In genomic region chr1:29033829-29034466, GRCh38 we compare ENCODE assay signal across 9 cellular contexts.
A peak's percentile ranks its signal among the peaks of the same experiment; 100 is the strongest.
DNase-seq lines count a peak whose midpoint lies in the region; ATAC-seq, FAIRE-seq and TF ChIP-seq lines count a peak whose summit lies in the region.
"Had no signal": no experiment of that assay in that cellular context is flagged by ENCODE, and none has a peak within 500 bp of the region (broad histone marks: within the 10 kb centered on the region; RNA-seq: fewer than 3 reads in every experiment).

No MANE protein-coding gene starts in this region.

- no peak overlapping the region for H3K4me3 Mint-ChIP-seq in naive thymus-derived CD8-positive, alpha-beta T cell
- H3K4me3 Mint-ChIP-seq: T-helper 1 cell treated with Interleukin-12 subunit alpha and Interleukin-12 subunit beta and Interleukin-4 antibody, amounts not matched to agents 30 μg/mL and 1 μg/mL, for 36 hours had no signal

- H3K4me1 Mint-ChIP-seq in naive thymus-derived CD8-positive, alpha-beta T cell, result no peaks in the 10 kb centered on the region

- peak; percentile 26 for DNase-seq in DMS79 (lab: John Stamatoyannopoulos, UW)
- DNase-seq in KG1 (lab: John Stamatoyannopoulos, UW), result peak; percentile 14
- DNase-seq in RCC 7860 (ENCODE audit: low spot score), result peak; percentile 55
- peak; percentile 59 for DNase-seq in epithelial cell of esophagus (ENCODE audit: low read depth)
- DNase-seq in naive thymus-derived CD8-positive, alpha-beta T cell, result peak in 3 of 10 donors; percentile 37 to 45 (median 40)
- no peak for DNase-seq in stimulated activated CD4-positive, alpha-beta T cell treated with anti-CD3 and anti-CD28 coated beads, Interleukin-1b, Interleukin-23, amount 100 ng/mL, for 48 hours
- DNase-seq in GDM1 (lab: John Stamatoyannopoulos, UW), result no peak
- no peak for DNase-seq in activated CD8-positive, alpha-beta memory T cell treated with anti-CD3 and anti-CD28 coated beads, Interleukin-2, amount 50 U/mL, for 4 hours

- POLR2A ChIA-PET in naive thymus-derived CD8-positive, alpha-beta T cell (lab: Charles Lee), result interaction anchor here (0.7 to 1.7 kb wide), 3 partner anchors 12 to 150 kb away, joined by 3 to 5 read pairs (median 4); partner anchors contain the start of gene EPB41

- H3K9me3 Mint-ChIP-seq in naive thymus-derived CD8-positive, alpha-beta T cell, result no peaks in the 10 kb centered on the region
- H3K9me3 Mint-ChIP-seq: T-helper 1 cell treated with Interleukin-12 subunit alpha and Interleukin-12 subunit beta and Interleukin-4 antibody, amounts not matched to agents 30 μg/mL and 1 μg/mL, for 36 hours had no signal

- peak overlapping the region in 4 of 10 donors; percentile 17 to 45 (median 34) for H3K27ac Mint-ChIP-seq in naive thymus-derived CD8-positive, alpha-beta T cell
- H3K27ac Mint-ChIP-seq: T-helper 1 cell treated with Interleukin-12 subunit alpha and Interleukin-12 subunit beta and Interleukin-4 antibody, amounts not matched to agents 30 μg/mL and 1 μg/mL, for 36 hours had no signal

- peak; percentile 82 for FAIRE-seq in RCC 7860 (lab: Jason Lieb, UNC)

- TF ChIP-seq CTCF in epithelial cell of esophagus (IDR thresholded peaks at IDR 0.05; ENCODE audit: insufficient read depth, low read depth, low read length, missing control alignments), result peak; percentile 59

- peak; percentile 40 to 65 for ATAC-seq in naive thymus-derived CD8-positive, alpha-beta T cell

- no peaks in the 10 kb centered on the region for H3K27me3 Mint-ChIP-seq in naive thymus-derived CD8-positive, alpha-beta T cell

- peaks cover 0 to 88% (median 18%) of the 10 kb centered on the region in 3 donors for H3K36me3 Mint-ChIP-seq in naive thymus-derived CD8-positive, alpha-beta T cell

- H3K4me3 ChIP-seq in epithelial cell of esophagus (ENCODE audit: low read length), result no peak overlapping the region

Comparison
In these comparisons a context has a peak if more than half of its experiments do, and no peak if none do; other contexts are left out.
1. DNase-seq: peak in DMS79 (single experiment), KG1 (single experiment), RCC 7860 (single experiment) and epithelial cell of esophagus (single experiment); none in stimulated activated CD4-positive, alpha-beta T cell treated with anti-CD3 and anti-CD28 coated beads, Interleukin-1b, Interleukin-23, amount 100 ng/mL, for 48 hours (single experiment), GDM1 (single experiment) and activated CD8-positive, alpha-beta memory T cell treated with anti-CD3 and anti-CD28 coated beads, Interleukin-2, amount 50 U/mL, for 4 hours (single experiment).